In genomic region chr12:80151131-80151530, GRCh38 we compare ENCODE assay signal across 28 cellular contexts. TPM values are rescaled to one million over a fixed set of nuclear protein-coding genes. Genes with fewer than 3 reads are reported as not detected.
"Had no signal": no experiment of that assay in that cellular context is flagged by ENCODE, and none has a peak within 500 bp of the region (broad histone marks: within the 10 kb centered on the region; RNA-seq: fewer than 3 reads in every experiment).

No MANE protein-coding gene starts in this region.

- H3K27ac ChIP-seq: colonic mucosa, epithelial cell of prostate, esophagus squamous epithelium, foreskin keratinocyte, gastroesophageal sphincter, heart left ventricle, hepatocyte, left lung, lower lobe of right lung had no signal

- H3K9me3 ChIP-seq: colonic mucosa, esophagus squamous epithelium, gastroesophageal sphincter, heart left ventricle, left lung, lower lobe of right lung had no signal

- DNase-seq: colonic mucosa; cortex of kidney; effector CD8-positive, alpha-beta T cell; effector memory CD8-positive, alpha-beta T cell; endodermal cell; erythroblast; esophagus squamous epithelium; foreskin keratinocyte; heart left ventricle; hypothalamus; immature natural killer cell; islet precursor cell; kidney; kidney glomerular epithelial cell; left cardiac atrium; left lung; left ventricle myocardium superior; lower lobe of right lung; mesenchymal stem cell; midbrain; naive thymus-derived CD4-positive, alpha-beta T cell had no signal

- H3K4me1 ChIP-seq: colonic mucosa, esophagus squamous epithelium, foreskin keratinocyte, gastroesophageal sphincter, heart left ventricle, left lung, lower lobe of right lung had no signal

- H3K36me3 ChIP-seq: colonic mucosa, esophagus squamous epithelium, gastroesophageal sphincter, heart left ventricle, left lung, lower lobe of right lung had no signal

- H3K4me3 ChIP-seq: colonic mucosa, esophagus squamous epithelium, gastroesophageal sphincter, heart left ventricle, hepatocyte, left lung, lower lobe of right lung had no signal

- FAIRE-seq: endometrium, frontal cortex, kidney had no signal

- H3K27me3 ChIP-seq: colonic mucosa, esophagus squamous epithelium, foreskin keratinocyte, gastroesophageal sphincter, heart left ventricle, hepatocyte, left lung had no signal

- H3K4me2 ChIP-seq: hepatocyte had no signal

- H2AFZ ChIP-seq: hepatocyte had no signal

- ATAC-seq: effector memory CD8-positive, alpha-beta T cell; esophagus mucosa; foreskin keratinocyte; gastroesophageal sphincter; heart left ventricle; left cardiac atrium; left lung; left ventricle myocardium superior; lower lobe of right lung; naive thymus-derived CD4-positive, alpha-beta T cell had no signal

- H3K79me2 ChIP-seq: hepatocyte had no signal

RNA-seq across cellular contexts. Expression of gene OTOGL, which starts 51.8 kb away (rescaled TPM):
- total RNA-seq: foreskin keratinocyte; mononuclear cell; naive thymus-derived CD4-positive, alpha-beta T cell had no signal
- polyA plus RNA-seq: foreskin keratinocyte; hepatocyte; immature natural killer cell; naive thymus-derived CD4-positive, alpha-beta T cell had no signal
